8 cellular contexts compared by ENCODE assay signal in the genomic region with DNA sequence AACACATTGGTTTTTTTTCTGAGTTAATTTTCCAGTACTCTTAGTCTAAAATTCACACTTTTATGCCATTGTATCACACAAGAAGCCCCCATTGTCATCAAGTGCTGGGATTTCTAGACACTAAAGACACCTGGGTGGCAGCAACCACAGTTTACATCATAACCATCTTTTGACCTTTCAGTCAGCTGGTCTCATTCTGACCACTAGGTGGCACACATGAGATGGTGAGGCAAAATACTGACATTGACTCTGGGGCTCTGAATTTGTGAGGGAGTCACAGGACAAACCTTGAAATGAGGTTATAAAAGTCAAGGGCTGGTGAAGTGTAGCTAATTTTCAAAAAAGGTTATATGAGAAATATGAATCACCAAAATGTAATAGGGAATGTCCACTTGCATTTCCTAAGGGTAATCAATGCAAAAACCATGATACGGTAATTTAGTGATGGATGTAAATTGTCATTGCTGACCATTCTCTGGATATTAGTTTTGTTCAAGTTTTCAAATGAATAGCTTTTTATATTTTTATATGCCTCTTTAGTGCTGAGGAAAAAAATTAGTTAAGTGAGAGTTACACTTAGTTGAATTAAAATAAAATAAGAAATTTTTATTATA.
DNase-seq lines count a peak whose midpoint lies in the region; ATAC-seq and TF ChIP-seq lines count a peak whose summit lies in the region.

No MANE protein-coding gene starts in this region.

- ATAC-seq in Right ventricle myocardium inferior = no peak
- ATAC-seq in HG02759 (IDR thresholded peaks at IDR 0.05; ENCODE audit: unreplicated experiment) = peak; percentile 94
- ATAC-seq in activated B cell treated with CpG ODN at 0.5 μM for 24 hours (ENCODE audit: low read depth) = peak; percentile 31
- no peak for ATAC-seq in central memory CD8-positive, alpha-beta T cell (replicated peaks; ENCODE audit: extremely low read depth, poor library complexity, severe bottlenecking)

- no peaks in the 10 kb centered on the region for H3K27me3 ChIP-seq in cardiac muscle cell

- DNase-seq in cardiac muscle cell (ENCODE audit: low read depth in 1 of 2, low spot score in 1 of 2) (peak; percentile 60 to 71), Right ventricle myocardium inferior (ENCODE audit: missing footprints) (no peak), NCI-H146 (lab: John Stamatoyannopoulos, UW) (peak; percentile 67), activated B cell treated with CpG ODN at 0.5 μM for 24 hours (no peak), medulla oblongata (ENCODE audit: extremely low spot score) (peak; percentile 85)
- DNase-seq in central memory CD8-positive, alpha-beta T cell (ENCODE audit: low spot score in 2 of 2) = peak; percentile 39
- DNase-seq in stimulated activated CD8-positive, alpha-beta memory T cell treated with anti-CD3 and anti-CD28 coated beads, Interleukin-2, amount 100 ng/mL, for 1 hour (ENCODE audit: low read depth in 2 of 2) = peak; percentile 24 to 43

- no peak overlapping the region for H3K27ac Mint-ChIP-seq in activated B cell treated with CpG ODN at 0.5 μM for 24 hours
- H3K27ac Mint-ChIP-seq in central memory CD8-positive, alpha-beta T cell (ENCODE audit: low read depth) = no peak overlapping the region

- H3K36me3 Mint-ChIP-seq in activated B cell treated with CpG ODN at 0.5 μM for 24 hours (ENCODE audit: low read depth) = no peaks in the 10 kb centered on the region
- peaks cover 1% of the 10 kb centered on the region for H3K36me3 Mint-ChIP-seq in central memory CD8-positive, alpha-beta T cell (ENCODE audit: insufficient read depth)

- no peaks in the 10 kb centered on the region for H3K9me3 ChIP-seq in cardiac muscle cell (ENCODE audit: low read depth)

- no peaks in the 10 kb centered on the region for H3K4me1 Mint-ChIP-seq in activated B cell treated with CpG ODN at 0.5 μM for 24 hours
- H3K4me1 Mint-ChIP-seq in central memory CD8-positive, alpha-beta T cell = no peaks in the 10 kb centered on the region

- no peaks in the 10 kb centered on the region for H3K9me3 Mint-ChIP-seq in activated B cell treated with CpG ODN at 0.5 μM for 24 hours
- H3K9me3 Mint-ChIP-seq in central memory CD8-positive, alpha-beta T cell = no peaks in the 10 kb centered on the region

- no peaks in the 10 kb centered on the region for H3K36me3 ChIP-seq in cardiac muscle cell

- no peaks in the 10 kb centered on the region for H3K4me1 ChIP-seq in cardiac muscle cell (ENCODE audit: low read depth)

- CTCF ChIA-PET in activated B cell treated with CpG ODN at 0.5 μM for 24 hours (lab: Charles Lee) = interaction anchor here (0.8 to 1.8 kb wide), 4 partner anchors 10 to 1782 kb away, joined by 3 to 6 read pairs (median 4); partner anchors contain the start of gene DMAC1

- no peak overlapping the region for H3K4me3 ChIP-seq in cardiac muscle cell

- no peak overlapping the region for H3K27ac ChIP-seq in cardiac muscle cell

- H3K27me3 Mint-ChIP-seq in activated B cell treated with CpG ODN at 0.5 μM for 24 hours = peaks cover 6% of the 10 kb centered on the region
- peaks cover 30% of the 10 kb centered on the region for H3K27me3 Mint-ChIP-seq in central memory CD8-positive, alpha-beta T cell

- POLR2A ChIA-PET in activated B cell treated with CpG ODN at 0.5 μM for 24 hours (lab: Charles Lee) = no interaction called here

- no peak overlapping the region for H3K4me3 Mint-ChIP-seq in activated B cell treated with CpG ODN at 0.5 μM for 24 hours
- no peak overlapping the region for H3K4me3 Mint-ChIP-seq in central memory CD8-positive, alpha-beta T cell

- intact Hi-C loops in Right ventricle myocardium inferior (cut with DNase I) (no loop called here), activated B cell treated with CpG ODN at 0.5 μM for 24 hours (cut with micrococcal nuclease) (loop anchor here (1.0 to 10.0 kb wide), 2 partner anchors 545 to 613 kb away; no protein-coding TSS in a partner anchor)

- TF ChIP-seq CTCF in cardiac muscle cell (IDR thresholded peaks at IDR 0.05; ENCODE audit: low read depth, low read length) (peak; percentile 87), activated B cell treated with CpG ODN at 0.5 μM for 24 hours (IDR thresholded peaks at IDR 0.05) (peak; percentile 33)

Comparison
In these comparisons a context has a peak if more than half of its experiments do, and no peak if none do; other contexts are left out.
1. DNase-seq: peak in cardiac muscle cell (2 of 2), NCI-H146 (single experiment), central memory CD8-positive, alpha-beta T cell (2 of 2), medulla oblongata (single experiment) and stimulated activated CD8-positive, alpha-beta memory T cell treated with anti-CD3 and anti-CD28 coated beads, Interleukin-2, amount 100 ng/mL, for 1 hour (2 of 2); none in Right ventricle myocardium inferior (single experiment) and activated B cell treated with CpG ODN at 0.5 μM for 24 hours (single experiment).
2. ATAC-seq: peak in HG02759 (single experiment) and activated B cell treated with CpG ODN at 0.5 μM for 24 hours (single experiment); none in Right ventricle myocardium inferior (single experiment) and central memory CD8-positive, alpha-beta T cell (single experiment).